8 cellular contexts compared by ENCODE assay signal in genomic region chr1:218345673-218346390, GRCh38. TPM values are rescaled to one million over a fixed set of nuclear protein-coding genes. Genes with fewer than 3 reads are reported as not detected.
A peak's percentile ranks its signal among the peaks of the same experiment; 100 is the strongest.
DNase-seq lines count a peak whose midpoint lies in the region; ATAC-seq and TF ChIP-seq lines count a peak whose summit lies in the region.

No MANE protein-coding gene starts in this region.

- H3K9me3 Mint-ChIP-seq in activated CD4-positive, alpha-beta T cell treated with anti-CD3 and anti-CD28 coated beads, Interleukin-2, amount 10 ng/mL, durations not matched to agents 7 days and 5 days: no peaks in the 10 kb centered on the region
- H3K9me3 Mint-ChIP-seq in type B pancreatic cell: no peaks in the 10 kb centered on the region

- H3K4me1 Mint-ChIP-seq in activated CD4-positive, alpha-beta T cell treated with anti-CD3 and anti-CD28 coated beads, Interleukin-2, amount 10 ng/mL, durations not matched to agents 7 days and 5 days: no peaks in the 10 kb centered on the region
- H3K4me1 Mint-ChIP-seq in type B pancreatic cell (ENCODE audit: unreplicated experiment): peaks cover 19% of the 10 kb centered on the region

- TF ChIP-seq POLR2A in GM18505 (IDR thresholded peaks at IDR 0.05; ENCODE audit: borderline replicate concordance, extremely low read depth, insufficient read depth, insufficient read length): no peak

- H3K27me3 ChIP-seq in muscle layer of colon (ENCODE audit: control insufficient read depth in 1 of 2, insufficient read depth in 2 of 2, low read length in 2 of 2): no peaks in the 10 kb centered on the region

- peak overlapping the region; percentile 14 for H3K27ac Mint-ChIP-seq in activated CD4-positive, alpha-beta T cell treated with anti-CD3 and anti-CD28 coated beads, Interleukin-2, amount 10 ng/mL, durations not matched to agents 7 days and 5 days
- H3K27ac Mint-ChIP-seq in type B pancreatic cell: peak overlapping the region; percentile 85

- no peaks in the 10 kb centered on the region for H3K36me3 Mint-ChIP-seq in activated CD4-positive, alpha-beta T cell treated with anti-CD3 and anti-CD28 coated beads, Interleukin-2, amount 10 ng/mL, durations not matched to agents 7 days and 5 days (ENCODE audit: low read depth)
- peaks cover 9% of the 10 kb centered on the region for H3K36me3 Mint-ChIP-seq in type B pancreatic cell

- CTCF ChIA-PET in activated CD4-positive, alpha-beta T cell treated with anti-CD3 and anti-CD28 coated beads, Interleukin-2, amount 10 ng/mL, durations not matched to agents 7 days and 5 days (lab: Charles Lee): interaction anchor here (1.0 kb wide), 1 partner anchor 28 kb away, joined by 4 read pairs; no protein-coding TSS in a partner anchor

- peak; percentile 47 for TF ChIP-seq CTCF in type B pancreatic cell (conservative IDR thresholded peaks at IDR 0.05)

- H3K4me3 ChIP-seq in muscle layer of colon (ENCODE audit: low read depth in 1 of 2, low read length in 2 of 2): peak overlapping the region; percentile 60 to 82

- H3K4me1 ChIP-seq in muscle layer of colon (ENCODE audit: insufficient read depth, low read length): peaks cover 18% of the 10 kb centered on the region

- ATAC-seq in GM18505 (IDR thresholded peaks at IDR 0.05; ENCODE audit: unreplicated experiment) (peak; percentile 71), HG02852 (IDR thresholded peaks at IDR 0.05; ENCODE audit: unreplicated experiment) (peak; percentile 57), esophagus mucosa (peak; percentile 78)

- DNase-seq in AG08396 (ENCODE audit: low spot score) (peak; percentile 66), NCI-H1694 (lab: John Stamatoyannopoulos, UW) (peak; percentile 66), type B pancreatic cell (ENCODE audit: extremely low spot score, unreplicated experiment) (peak; percentile 81)
- peak; percentile 19 for DNase-seq in activated CD4-positive, alpha-beta T cell treated with anti-CD3 and anti-CD28 coated beads, Interleukin-2, amount 10 ng/mL, durations not matched to agents 7 days and 5 days

- H3K27ac ChIP-seq in muscle layer of colon (ENCODE audit: low read depth, low read length): peak overlapping the region; percentile 79

- POLR2A ChIA-PET in activated CD4-positive, alpha-beta T cell treated with anti-CD3 and anti-CD28 coated beads, Interleukin-2, amount 10 ng/mL, durations not matched to agents 7 days and 5 days (lab: Charles Lee): interaction anchor here (0.7 kb wide), 1 partner anchor 12 kb away, joined by 3 read pairs; no protein-coding TSS in a partner anchor

- no peaks in the 10 kb centered on the region for H3K36me3 ChIP-seq in muscle layer of colon (ENCODE audit: insufficient read depth, low read length)

- no peaks in the 10 kb centered on the region for H3K9me3 ChIP-seq in muscle layer of colon (ENCODE audit: low read length)

- no peak overlapping the region for H3K4me3 Mint-ChIP-seq in activated CD4-positive, alpha-beta T cell treated with anti-CD3 and anti-CD28 coated beads, Interleukin-2, amount 10 ng/mL, durations not matched to agents 7 days and 5 days
- H3K4me3 Mint-ChIP-seq in type B pancreatic cell: no peak overlapping the region

- peaks cover 45% of the 10 kb centered on the region for H3K27me3 Mint-ChIP-seq in activated CD4-positive, alpha-beta T cell treated with anti-CD3 and anti-CD28 coated beads, Interleukin-2, amount 10 ng/mL, durations not matched to agents 7 days and 5 days
- H3K27me3 Mint-ChIP-seq in type B pancreatic cell: peaks cover 37% of the 10 kb centered on the region

- H3K9ac ChIP-seq in muscle layer of colon (ENCODE audit: low read length): peak overlapping the region; percentile 87

RNA-seq across cellular contexts. Expression of gene TGFB2, which starts 0.7 kb away (rescaled TPM):
- total RNA-seq in activated CD4-positive, alpha-beta T cell treated with anti-CD3 and anti-CD28 coated beads, Interleukin-2, amount 10 ng/mL, durations not matched to agents 7 days and 5 days: not detected
- total RNA-seq in esophagus mucosa (0.44 TPM), type B pancreatic cell (ENCODE audit: low replicate concordance) (18.4 and 207 TPM in 2 replicates)

Comparison
In these comparisons a context has a peak if more than half of its experiments do, and no peak if none do; other contexts are left out.
1. Peak in every context shown above with its lines: DNase-seq, ATAC-seq, H3K4me3 ChIP-seq and H3K27ac ChIP-seq.
2. DNase-seq: peak in every context shown above with its lines; median percentile 81 in type B pancreatic cell; 66 in AG08396; 66 in NCI-H1694; 19 in activated CD4-positive, alpha-beta T cell treated with anti-CD3 and anti-CD28 coated beads, Interleukin-2, amount 10 ng/mL, durations not matched to agents 7 days and 5 days.
3. RNA of gene TGFB2, which starts 0.7 kb away (total RNA-seq): 18.4 to 207 TPM in type B pancreatic cell; 0.44 TPM in esophagus mucosa (single experiment) and not detected in activated CD4-positive, alpha-beta T cell treated with anti-CD3 and anti-CD28 coated beads, Interleukin-2, amount 10 ng/mL, durations not matched to agents 7 days and 5 days; every median in the first group is over 10 times any median in the second.